Comparison of ENCODE assay signal across 1 cellular context in genomic region chr10:31383810-31384588, GRCh38.
TF ChIP-seq lines count a peak whose summit lies in the region.

No MANE protein-coding gene starts in this region.

TF ChIP-seq in GM12878, 131 proteins besides CTCF, POLR2A, EP300 and RAD21 (continued from another document and continues in another):
- TF ChIP-seq USF2 (IDR thresholded peaks at IDR 0.05; ENCODE audit: borderline replicate concordance, low read depth, low read length) (no peak; the same call in 1 of the 2 replicates), RAD51 (IDR thresholded peaks at IDR 0.05) (peak; percentile 92), MTA3 (IDR thresholded peaks at IDR 0.05; ENCODE audit: borderline replicate concordance, low read length) (no peak), FOXK2 (IDR thresholded peaks at IDR 0.05) (no peak), ZZZ3 (IDR thresholded peaks at IDR 0.05; ENCODE audit: control insufficient read depth, insufficient read length, low read depth) (no peak), IKZF2 (IDR thresholded peaks at IDR 0.05) (peak; percentile 93 to 94), GABPA (IDR thresholded peaks at IDR 0.05; ENCODE audit: low read depth) (no peak), SMAD5 (IDR thresholded peaks at IDR 0.05; ENCODE audit: low read depth) (no peak), HDAC2 (IDR thresholded peaks at IDR 0.05) (no peak), GATAD2B (conservative IDR thresholded peaks at IDR 0.05; ENCODE audit: low read depth) (no peak), TBL1XR1 (IDR thresholded peaks at IDR 0.05; ENCODE audit: low read depth, low read length) (no peak), ZBTB33 (IDR thresholded peaks at IDR 0.05) (no peak), POLR2AphosphoS2 (IDR thresholded peaks at IDR 0.05; ENCODE audit: low read depth, low read length) (no peak), ZNF592 (IDR thresholded peaks at IDR 0.05) (no peak), BACH1 (IDR thresholded peaks at IDR 0.05; ENCODE audit: borderline replicate concordance) (peak; percentile 21; the same call in 1 of the 2 replicates), FOS (IDR thresholded peaks at IDR 0.05; ENCODE audit: borderline replicate concordance, extremely low read depth, insufficient read length) (no peak), KLF5 (IDR thresholded peaks at IDR 0.05; ENCODE audit: partially characterized antibody) (no peak), E2F4 (IDR thresholded peaks at IDR 0.05; ENCODE audit: low read depth, low read length) (no peak), SPI1 (IDR thresholded peaks at IDR 0.05; ENCODE audit: borderline replicate concordance, insufficient read depth, low read depth, low read length) (no peak), IRF5 (IDR thresholded peaks at IDR 0.05; ENCODE audit: borderline replicate concordance) (no peak), RCOR1 (conservative IDR thresholded peaks at IDR 0.05; ENCODE audit: low read depth, low read length) (no peak), ZNF24 (IDR thresholded peaks at IDR 0.05) (no peak), NR2C2 (IDR thresholded peaks at IDR 0.05; ENCODE audit: borderline replicate concordance, control insufficient read depth, insufficient read length, low read depth) (no peak), CBX5 (IDR thresholded peaks at IDR 0.05; ENCODE audit: low read depth) (no peak), RB1 (IDR thresholded peaks at IDR 0.05; ENCODE audit: borderline replicate concordance) (no peak), CBX3 (IDR thresholded peaks at IDR 0.05; ENCODE audit: borderline replicate concordance, low read depth) (no peak), JUNB (IDR thresholded peaks at IDR 0.05) (peak; percentile 78), RUNX3 (IDR thresholded peaks at IDR 0.05; ENCODE audit: low read length) (peak; percentile 61), RFX5 (IDR thresholded peaks at IDR 0.05; ENCODE audit: low read depth, low read length) (no peak), ZBED1 (IDR thresholded peaks at IDR 0.05; ENCODE audit: borderline replicate concordance) (peak; percentile 87), CREB1 (IDR thresholded peaks at IDR 0.05; ENCODE audit: low read depth) (peak; percentile 86), BCLAF1 (IDR thresholded peaks at IDR 0.05) (no peak)
- TF ChIP-seq, protein P1, sequence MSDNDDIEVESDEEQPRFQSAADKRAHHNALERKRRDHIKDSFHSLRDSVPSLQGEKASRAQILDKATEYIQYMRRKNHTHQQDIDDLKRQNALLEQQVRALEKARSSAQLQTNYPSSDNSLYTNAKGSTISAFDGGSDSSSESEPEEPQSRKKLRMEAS (IDR thresholded peaks at IDR 0.05; ENCODE audit: low read depth, low read length) = no peak
- TF ChIP-seq, protein P2, sequence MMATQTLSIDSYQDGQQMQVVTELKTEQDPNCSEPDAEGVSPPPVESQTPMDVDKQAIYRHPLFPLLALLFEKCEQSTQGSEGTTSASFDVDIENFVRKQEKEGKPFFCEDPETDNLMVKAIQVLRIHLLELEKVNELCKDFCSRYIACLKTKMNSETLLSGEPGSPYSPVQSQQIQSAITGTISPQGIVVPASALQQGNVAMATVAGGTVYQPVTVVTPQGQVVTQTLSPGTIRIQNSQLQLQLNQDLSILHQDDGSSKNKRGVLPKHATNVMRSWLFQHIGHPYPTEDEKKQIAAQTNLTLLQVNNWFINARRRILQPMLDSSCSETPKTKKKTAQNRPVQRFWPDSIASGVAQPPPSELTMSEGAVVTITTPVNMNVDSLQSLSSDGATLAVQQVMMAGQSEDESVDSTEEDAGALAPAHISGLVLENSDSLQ (IDR thresholded peaks at IDR 0.05) = peak; percentile 93
- TF ChIP-seq, protein P3, sequence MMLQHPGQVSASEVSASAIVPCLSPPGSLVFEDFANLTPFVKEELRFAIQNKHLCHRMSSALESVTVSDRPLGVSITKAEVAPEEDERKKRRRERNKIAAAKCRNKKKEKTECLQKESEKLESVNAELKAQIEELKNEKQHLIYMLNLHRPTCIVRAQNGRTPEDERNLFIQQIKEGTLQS (IDR thresholded peaks at IDR 0.05; ENCODE audit: borderline replicate concordance, extremely low read depth, low read depth, low read length) = no peak
- TF ChIP-seq, protein P4, sequence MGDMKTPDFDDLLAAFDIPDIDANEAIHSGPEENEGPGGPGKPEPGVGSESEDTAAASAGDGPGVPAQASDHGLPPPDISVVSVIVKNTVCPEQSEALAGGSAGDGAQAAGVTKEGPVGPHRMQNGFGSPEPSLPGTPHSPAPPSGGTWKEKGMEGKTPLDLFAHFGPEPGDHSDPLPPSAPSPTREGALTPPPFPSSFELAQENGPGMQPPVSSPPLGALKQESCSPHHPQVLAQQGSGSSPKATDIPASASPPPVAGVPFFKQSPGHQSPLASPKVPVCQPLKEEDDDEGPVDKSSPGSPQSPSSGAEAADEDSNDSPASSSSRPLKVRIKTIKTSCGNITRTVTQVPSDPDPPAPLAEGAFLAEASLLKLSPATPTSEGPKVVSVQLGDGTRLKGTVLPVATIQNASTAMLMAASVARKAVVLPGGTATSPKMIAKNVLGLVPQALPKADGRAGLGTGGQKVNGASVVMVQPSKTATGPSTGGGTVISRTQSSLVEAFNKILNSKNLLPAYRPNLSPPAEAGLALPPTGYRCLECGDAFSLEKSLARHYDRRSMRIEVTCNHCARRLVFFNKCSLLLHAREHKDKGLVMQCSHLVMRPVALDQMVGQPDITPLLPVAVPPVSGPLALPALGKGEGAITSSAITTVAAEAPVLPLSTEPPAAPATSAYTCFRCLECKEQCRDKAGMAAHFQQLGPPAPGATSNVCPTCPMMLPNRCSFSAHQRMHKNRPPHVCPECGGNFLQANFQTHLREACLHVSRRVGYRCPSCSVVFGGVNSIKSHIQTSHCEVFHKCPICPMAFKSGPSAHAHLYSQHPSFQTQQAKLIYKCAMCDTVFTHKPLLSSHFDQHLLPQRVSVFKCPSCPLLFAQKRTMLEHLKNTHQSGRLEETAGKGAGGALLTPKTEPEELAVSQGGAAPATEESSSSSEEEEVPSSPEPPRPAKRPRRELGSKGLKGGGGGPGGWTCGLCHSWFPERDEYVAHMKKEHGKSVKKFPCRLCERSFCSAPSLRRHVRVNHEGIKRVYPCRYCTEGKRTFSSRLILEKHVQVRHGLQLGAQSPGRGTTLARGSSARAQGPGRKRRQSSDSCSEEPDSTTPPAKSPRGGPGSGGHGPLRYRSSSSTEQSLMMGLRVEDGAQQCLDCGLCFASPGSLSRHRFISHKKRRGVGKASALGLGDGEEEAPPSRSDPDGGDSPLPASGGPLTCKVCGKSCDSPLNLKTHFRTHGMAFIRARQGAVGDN (IDR thresholded peaks at IDR 0.05) = peak; percentile 80
- TF ChIP-seq, protein P5, sequence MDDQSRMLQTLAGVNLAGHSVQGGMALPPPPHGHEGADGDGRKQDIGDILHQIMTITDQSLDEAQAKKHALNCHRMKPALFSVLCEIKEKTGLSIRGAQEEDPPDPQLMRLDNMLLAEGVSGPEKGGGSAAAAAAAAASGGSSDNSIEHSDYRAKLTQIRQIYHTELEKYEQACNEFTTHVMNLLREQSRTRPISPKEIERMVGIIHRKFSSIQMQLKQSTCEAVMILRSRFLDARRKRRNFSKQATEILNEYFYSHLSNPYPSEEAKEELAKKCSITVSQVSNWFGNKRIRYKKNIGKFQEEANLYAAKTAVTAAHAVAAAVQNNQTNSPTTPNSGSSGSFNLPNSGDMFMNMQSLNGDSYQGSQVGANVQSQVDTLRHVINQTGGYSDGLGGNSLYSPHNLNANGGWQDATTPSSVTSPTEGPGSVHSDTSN (IDR thresholded peaks at IDR 0.05; ENCODE audit: insufficient replicate concordance, low read depth, low read length) = peak; percentile 63
